In genomic region chr13:110715395-110716234, GRCh38 we compare ENCODE assay signal across 1 cellular context.
A peak's percentile ranks its signal among the peaks of the same experiment; 100 is the strongest.
TF ChIP-seq lines count a peak whose summit lies in the region.

No MANE protein-coding gene starts in this region.

TF ChIP-seq in HepG2, 621 proteins besides CTCF, POLR2A, EP300 and RAD21 (continued from another document and continues in another):
- TF ChIP-seq IKZF4 (CRISPR knock-in tag; IDR thresholded peaks at IDR 0.05; ENCODE audit: borderline replicate concordance, low read depth, not compliant biosample characterization): peak; percentile 61
- TF ChIP-seq SRF (IDR thresholded peaks at IDR 0.05; ENCODE audit: low read depth, low read length): peak; percentile 77
- TF ChIP-seq, protein P1, sequence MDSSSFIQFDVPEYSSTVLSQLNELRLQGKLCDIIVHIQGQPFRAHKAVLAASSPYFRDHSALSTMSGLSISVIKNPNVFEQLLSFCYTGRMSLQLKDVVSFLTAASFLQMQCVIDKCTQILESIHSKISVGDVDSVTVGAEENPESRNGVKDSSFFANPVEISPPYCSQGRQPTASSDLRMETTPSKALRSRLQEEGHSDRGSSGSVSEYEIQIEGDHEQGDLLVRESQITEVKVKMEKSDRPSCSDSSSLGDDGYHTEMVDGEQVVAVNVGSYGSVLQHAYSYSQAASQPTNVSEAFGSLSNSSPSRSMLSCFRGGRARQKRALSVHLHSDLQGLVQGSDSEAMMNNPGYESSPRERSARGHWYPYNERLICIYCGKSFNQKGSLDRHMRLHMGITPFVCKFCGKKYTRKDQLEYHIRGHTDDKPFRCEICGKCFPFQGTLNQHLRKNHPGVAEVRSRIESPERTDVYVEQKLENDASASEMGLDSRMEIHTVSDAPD (CRISPR knock-in tag; IDR thresholded peaks at IDR 0.05): no peak
- peak; percentile 59; the same call in 1 of the 2 replicates for TF ChIP-seq NKX3-1 (CRISPR knock-in tag; IDR thresholded peaks at IDR 0.05)
- peak; percentile 93 for TF ChIP-seq ZNF33B (CRISPR knock-in tag; IDR thresholded peaks at IDR 0.05)
- 0 out of 2 replicates have a peak, but pooled peaks have one; percentile 5 for TF ChIP-seq MLX (CRISPR knock-in tag; IDR thresholded peaks at IDR 0.05)
- TF ChIP-seq TFDP2 (CRISPR knock-in tag; IDR thresholded peaks at IDR 0.05): peak; percentile 77
- peak; percentile 45; the same call in 1 of the 3 replicates for TF ChIP-seq MXI1 (IDR thresholded peaks at IDR 0.05; ENCODE audit: borderline replicate concordance, low read depth, low read length)
- 0 out of 2 replicates have a peak, but pooled peaks have one; percentile 39 for TF ChIP-seq ISX (CRISPR knock-in tag; conservative IDR thresholded peaks at IDR 0.05)
- TF ChIP-seq ZNF484 (CRISPR knock-in tag; IDR thresholded peaks at IDR 0.05; ENCODE audit: borderline replicate concordance, low read depth): no peak
- TF ChIP-seq CHCHD3 (CRISPR knock-in tag; IDR thresholded peaks at IDR 0.05): no peak
- TF ChIP-seq, protein P2, sequence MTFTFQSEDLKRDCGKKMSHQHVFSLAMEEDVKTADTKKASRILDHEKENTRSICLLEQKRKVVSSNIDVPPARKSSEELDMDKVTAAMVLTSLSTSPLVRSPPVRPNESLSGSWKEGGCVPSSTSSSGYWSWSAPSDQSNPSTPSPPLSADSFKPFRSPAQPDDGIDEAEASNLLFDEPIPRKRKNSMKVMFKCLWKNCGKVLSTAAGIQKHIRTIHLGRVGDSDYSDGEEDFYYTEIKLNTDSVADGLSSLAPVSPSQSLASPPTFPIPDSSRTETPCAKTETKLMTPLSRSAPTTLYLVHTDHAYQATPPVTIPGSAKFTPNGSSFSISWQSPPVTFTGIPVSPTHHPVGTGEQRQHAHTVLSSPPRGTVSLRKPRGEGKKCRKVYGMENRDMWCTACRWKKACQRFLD (CRISPR knock-in tag; IDR thresholded peaks at IDR 0.05; ENCODE audit: borderline replicate concordance): 0 out of 2 replicates have a peak, but pooled peaks have one; percentile 56
- TF ChIP-seq ZBTB38 (CRISPR knock-in tag; IDR thresholded peaks at IDR 0.05): no peak
- no peak for TF ChIP-seq KDM4B (CRISPR knock-in tag; IDR thresholded peaks at IDR 0.05)
- TF ChIP-seq ARID4A (CRISPR knock-in tag; IDR thresholded peaks at IDR 0.05; ENCODE audit: borderline replicate concordance): peak; percentile 75
- TF ChIP-seq HNRNPL (IDR thresholded peaks at IDR 0.05; ENCODE audit: low read depth, low read length): 0 out of 2 replicates have a peak, but pooled peaks have one; percentile 34
- TF ChIP-seq, protein P3, sequence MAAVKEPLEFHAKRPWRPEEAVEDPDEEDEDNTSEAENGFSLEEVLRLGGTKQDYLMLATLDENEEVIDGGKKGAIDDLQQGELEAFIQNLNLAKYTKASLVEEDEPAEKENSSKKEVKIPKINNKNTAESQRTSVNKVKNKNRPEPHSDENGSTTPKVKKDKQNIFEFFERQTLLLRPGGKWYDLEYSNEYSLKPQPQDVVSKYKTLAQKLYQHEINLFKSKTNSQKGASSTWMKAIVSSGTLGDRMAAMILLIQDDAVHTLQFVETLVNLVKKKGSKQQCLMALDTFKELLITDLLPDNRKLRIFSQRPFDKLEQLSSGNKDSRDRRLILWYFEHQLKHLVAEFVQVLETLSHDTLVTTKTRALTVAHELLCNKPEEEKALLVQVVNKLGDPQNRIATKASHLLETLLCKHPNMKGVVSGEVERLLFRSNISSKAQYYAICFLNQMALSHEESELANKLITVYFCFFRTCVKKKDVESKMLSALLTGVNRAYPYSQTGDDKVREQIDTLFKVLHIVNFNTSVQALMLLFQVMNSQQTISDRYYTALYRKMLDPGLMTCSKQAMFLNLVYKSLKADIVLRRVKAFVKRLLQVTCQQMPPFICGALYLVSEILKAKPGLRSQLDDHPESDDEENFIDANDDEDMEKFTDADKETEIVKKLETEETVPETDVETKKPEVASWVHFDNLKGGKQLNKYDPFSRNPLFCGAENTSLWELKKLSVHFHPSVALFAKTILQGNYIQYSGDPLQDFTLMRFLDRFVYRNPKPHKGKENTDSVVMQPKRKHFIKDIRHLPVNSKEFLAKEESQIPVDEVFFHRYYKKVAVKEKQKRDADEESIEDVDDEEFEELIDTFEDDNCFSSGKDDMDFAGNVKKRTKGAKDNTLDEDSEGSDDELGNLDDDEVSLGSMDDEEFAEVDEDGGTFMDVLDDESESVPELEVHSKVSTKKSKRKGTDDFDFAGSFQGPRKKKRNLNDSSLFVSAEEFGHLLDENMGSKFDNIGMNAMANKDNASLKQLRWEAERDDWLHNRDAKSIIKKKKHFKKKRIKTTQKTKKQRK (IDR thresholded peaks at IDR 0.05; ENCODE audit: low read length): peak; percentile 40; the same call in 1 of the 2 replicates
- peak; percentile 69 for TF ChIP-seq THAP11 (CRISPR knock-in tag; IDR thresholded peaks at IDR 0.05)
- TF ChIP-seq, protein P4, sequence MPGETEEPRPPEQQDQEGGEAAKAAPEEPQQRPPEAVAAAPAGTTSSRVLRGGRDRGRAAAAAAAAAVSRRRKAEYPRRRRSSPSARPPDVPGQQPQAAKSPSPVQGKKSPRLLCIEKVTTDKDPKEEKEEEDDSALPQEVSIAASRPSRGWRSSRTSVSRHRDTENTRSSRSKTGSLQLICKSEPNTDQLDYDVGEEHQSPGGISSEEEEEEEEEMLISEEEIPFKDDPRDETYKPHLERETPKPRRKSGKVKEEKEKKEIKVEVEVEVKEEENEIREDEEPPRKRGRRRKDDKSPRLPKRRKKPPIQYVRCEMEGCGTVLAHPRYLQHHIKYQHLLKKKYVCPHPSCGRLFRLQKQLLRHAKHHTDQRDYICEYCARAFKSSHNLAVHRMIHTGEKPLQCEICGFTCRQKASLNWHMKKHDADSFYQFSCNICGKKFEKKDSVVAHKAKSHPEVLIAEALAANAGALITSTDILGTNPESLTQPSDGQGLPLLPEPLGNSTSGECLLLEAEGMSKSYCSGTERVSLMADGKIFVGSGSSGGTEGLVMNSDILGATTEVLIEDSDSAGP (CRISPR knock-in tag; IDR thresholded peaks at IDR 0.05; ENCODE audit: borderline replicate concordance): peak; percentile 71; the same call in 1 of the 2 replicates
- peak; percentile 54; the same call in 1 of the 2 replicates for TF ChIP-seq KDM3A (CRISPR knock-in tag; IDR thresholded peaks at IDR 0.05; ENCODE audit: low read depth)
- 0 out of 2 replicates have a peak, but pooled peaks have one; percentile 15 for TF ChIP-seq GZF1 (CRISPR knock-in tag; IDR thresholded peaks at IDR 0.05)
- TF ChIP-seq PLSCR1 (CRISPR knock-in tag; IDR thresholded peaks at IDR 0.05; ENCODE audit: borderline replicate concordance): no peak
- no peak for TF ChIP-seq ZSCAN12 (CRISPR knock-in tag; IDR thresholded peaks at IDR 0.05)
- TF ChIP-seq, protein P5, sequence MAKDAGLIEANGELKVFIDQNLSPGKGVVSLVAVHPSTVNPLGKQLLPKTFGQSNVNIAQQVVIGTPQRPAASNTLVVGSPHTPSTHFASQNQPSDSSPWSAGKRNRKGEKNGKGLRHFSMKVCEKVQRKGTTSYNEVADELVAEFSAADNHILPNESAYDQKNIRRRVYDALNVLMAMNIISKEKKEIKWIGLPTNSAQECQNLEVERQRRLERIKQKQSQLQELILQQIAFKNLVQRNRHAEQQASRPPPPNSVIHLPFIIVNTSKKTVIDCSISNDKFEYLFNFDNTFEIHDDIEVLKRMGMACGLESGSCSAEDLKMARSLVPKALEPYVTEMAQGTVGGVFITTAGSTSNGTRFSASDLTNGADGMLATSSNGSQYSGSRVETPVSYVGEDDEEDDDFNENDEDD (CRISPR knock-in tag; IDR thresholded peaks at IDR 0.05; ENCODE audit: borderline replicate concordance): peak; percentile 56; the same call in 1 of the 2 replicates
- peak; percentile 7; the same call in 1 of the 2 replicates for TF ChIP-seq MIXL1 (CRISPR knock-in tag; IDR thresholded peaks at IDR 0.05)
- no peak for TF ChIP-seq ZXDC (CRISPR knock-in tag; IDR thresholded peaks at IDR 0.05)
- TF ChIP-seq ZNF619 (CRISPR knock-in tag; IDR thresholded peaks at IDR 0.05): 0 out of 2 replicates have a peak, but pooled peaks have one; percentile 49
- TF ChIP-seq RFX1 (IDR thresholded peaks at IDR 0.05): no peak
- TF ChIP-seq CEBPG (CRISPR knock-in tag; IDR thresholded peaks at IDR 0.05): 0 out of 2 replicates have a peak, but pooled peaks have one; percentile 43
- TF ChIP-seq HDAC1 (CRISPR knock-in tag; IDR thresholded peaks at IDR 0.05): peak; percentile 58
- no peak for TF ChIP-seq ZNF101 (CRISPR knock-in tag; IDR thresholded peaks at IDR 0.05; ENCODE audit: borderline replicate concordance, low read depth)
- TF ChIP-seq ZNF772 (CRISPR knock-in tag; IDR thresholded peaks at IDR 0.05): no peak
- TF ChIP-seq ZNF605 (CRISPR knock-in tag; IDR thresholded peaks at IDR 0.05): 0 out of 2 replicates have a peak, but pooled peaks have one; percentile 14
- no peak for TF ChIP-seq ZBTB8A (CRISPR knock-in tag; IDR thresholded peaks at IDR 0.05; ENCODE audit: borderline replicate concordance, low read depth)
- TF ChIP-seq ZBTB1 (CRISPR knock-in tag; IDR thresholded peaks at IDR 0.05; ENCODE audit: borderline replicate concordance): no peak
- TF ChIP-seq ZEB1 (IDR thresholded peaks at IDR 0.05; ENCODE audit: insufficient replicate concordance, low read depth): no peak
- peak; percentile 63; the same call in 1 of the 2 replicates for TF ChIP-seq HOMEZ (CRISPR knock-in tag; IDR thresholded peaks at IDR 0.05; ENCODE audit: low read depth)
